In genomic region chr3:155629006-155629405, GRCh38 we compare ENCODE assay signal across 1 cellular context.
TF ChIP-seq lines count a peak whose summit lies in the region.

No MANE protein-coding gene starts in this region.

TF ChIP-seq in GM23338, 12 proteins besides CTCF, POLR2A, EP300 and RAD21 (continued from another document):
- TF ChIP-seq REST (IDR thresholded peaks at IDR 0.05; ENCODE audit: unreplicated experiment) (no peak), EZH2 (IDR thresholded peaks at IDR 0.05; ENCODE audit: low read depth, unreplicated experiment) (no peak), CREB1 (CRISPR knock-in tag; IDR thresholded peaks at IDR 0.05; ENCODE audit: low read depth) (no peak), ZNF331 (CRISPR knock-in tag; IDR thresholded peaks at IDR 0.05; ENCODE audit: low read depth) (no peak), EZH2phosphoT487 (IDR thresholded peaks at IDR 0.05; ENCODE audit: unreplicated experiment) (no peak), POLR2AphosphoS5 (IDR thresholded peaks at IDR 0.05; ENCODE audit: low read depth) (no peak), NANOG (IDR thresholded peaks at IDR 0.05; ENCODE audit: borderline replicate concordance) (no peak)
TF ChIP-seq in GM23338: peak in this region for 0.
